ENCODE assay signal across 9 cellular contexts in genomic region chr7:34596887-34597286, GRCh38.
DNase-seq lines count a peak whose midpoint lies in the region; ATAC-seq, FAIRE-seq and TF ChIP-seq lines count a peak whose summit lies in the region.
"Had no signal": no experiment of that assay in that cellular context is flagged by ENCODE, and none has a peak within 500 bp of the region (broad histone marks: within the 10 kb centered on the region; RNA-seq: fewer than 3 reads in every experiment).

No MANE protein-coding gene starts in this region.

- intact Hi-C loops in heart right ventricle (cut with DNase I): loop anchor here in 7 of 10 donors (5.0 to 10.0 kb wide), 4 partner anchors 272 to 465 kb away; no protein-coding TSS in a partner anchor
- intact Hi-C loops in left cardiac atrium (cut with DNase I): loop anchor here in 1 of 2 donors (5.0 kb wide), 1 partner anchor 275 kb away; no protein-coding TSS in a partner anchor

- H3K27ac ChIP-seq in heart right ventricle: no peak overlapping the region

- H3K9me3 ChIP-seq in heart right ventricle: peaks cover 0 to 6% (median 0%) of the 10 kb centered on the region in 11 donors

- H3K4me3 ChIP-seq in heart right ventricle (no peak overlapping the region), choroid plexus epithelial cell (ENCODE audit: low read depth, low read length) (no peak overlapping the region)

- ATAC-seq in heart right ventricle (no peak), left cardiac atrium (no peak), GM19452 (IDR thresholded peaks at IDR 0.05; ENCODE audit: unreplicated experiment) (no peak)

- H3K27me3 ChIP-seq in heart right ventricle: no peaks in the 10 kb centered on the region

- DNase-seq in heart right ventricle (no peak), left cardiac atrium (no peak), NCI-H2081 treated with DMSO at 0.1 percent for 48 hours (lab: John Stamatoyannopoulos, UW) (peak; percentile 17), choroid plexus epithelial cell (ENCODE audit: low read depth) (peak; percentile 44), urothelium cell line (ENCODE audit: low spot score) (no peak), UCSD-AML1 (lab: John Stamatoyannopoulos, UW; ENCODE audit: unreplicated experiment) (no peak)
- no peak for DNase-seq in activated T-cell treated with anti-CD3 and anti-CD28 coated beads, Interleukin-2, amount 50 U/mL, for 1 hour
- DNase-seq: NCI-H1048 had no signal

- FAIRE-seq in urothelium cell line (lab: Jason Lieb, UNC): peak; percentile 5

- no peaks in the 10 kb centered on the region for H3K36me3 ChIP-seq in heart right ventricle

- no peaks in the 10 kb centered on the region for H3K4me1 ChIP-seq in heart right ventricle

- WGBS in heart right ventricle, 2 donors: 81 to 82% methylated on average over 2 of the region's 2 CpGs

- peak in 7 of 9 donors; percentile 25 to 52 (median 38) for TF ChIP-seq CTCF in heart right ventricle (IDR thresholded peaks at IDR 0.05)
- TF ChIP-seq CTCF in choroid plexus epithelial cell (conservative IDR thresholded peaks at IDR 0.05; ENCODE audit: low read depth, low read length): peak; percentile 71

Comparison
In these comparisons a context has a peak if more than half of its experiments do, and no peak if none do; other contexts are left out.
1. DNase-seq: peak in NCI-H2081 treated with DMSO at 0.1 percent for 48 hours (single experiment) and choroid plexus epithelial cell (single experiment); none in heart right ventricle (0 of 2), left cardiac atrium (single experiment), urothelium cell line (single experiment), UCSD-AML1 (single experiment) and activated T-cell treated with anti-CD3 and anti-CD28 coated beads, Interleukin-2, amount 50 U/mL, for 1 hour (single experiment).